Comparison of ENCODE assay signal across 2 cellular contexts in the genomic region with DNA sequence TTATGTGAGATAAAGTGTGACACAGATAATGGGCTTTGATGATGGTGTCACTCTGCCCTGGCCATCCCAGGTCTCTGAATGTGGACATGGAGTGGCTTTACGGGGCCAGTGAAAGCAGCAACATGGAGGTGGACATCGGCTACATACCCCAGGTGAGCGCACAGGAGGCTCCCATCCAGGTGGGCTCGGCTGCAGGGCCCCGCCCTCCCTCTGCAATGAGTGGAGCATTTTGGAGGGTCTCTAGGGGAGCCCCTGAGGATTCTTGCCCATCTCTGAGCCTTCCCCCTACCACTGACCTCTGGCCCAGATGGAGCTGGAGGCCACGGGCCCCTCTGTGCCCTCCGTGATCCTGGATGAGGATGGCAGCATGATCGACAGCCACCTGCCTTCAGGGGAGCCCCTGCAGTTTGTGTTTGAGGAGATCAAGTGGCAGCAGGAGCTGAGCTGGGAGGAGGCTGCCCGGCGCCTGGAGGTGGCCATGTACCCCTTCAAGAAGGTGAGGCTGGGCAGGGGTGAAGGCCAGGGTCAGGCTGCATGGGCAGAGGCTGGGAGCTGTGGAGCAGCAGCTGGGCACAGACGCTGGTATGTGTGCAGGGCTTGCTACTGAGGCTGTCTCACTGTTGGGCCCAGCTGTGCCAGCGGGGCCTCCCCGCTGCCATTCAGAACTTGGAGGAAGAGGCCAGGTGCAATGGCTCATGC.
TF ChIP-seq lines count a peak whose summit lies in the region.

No MANE protein-coding gene starts in this region.

TF ChIP-seq in SK-N-SH, 30 proteins besides CTCF, POLR2A, EP300 and RAD21:
- TF ChIP-seq, protein P1, sequence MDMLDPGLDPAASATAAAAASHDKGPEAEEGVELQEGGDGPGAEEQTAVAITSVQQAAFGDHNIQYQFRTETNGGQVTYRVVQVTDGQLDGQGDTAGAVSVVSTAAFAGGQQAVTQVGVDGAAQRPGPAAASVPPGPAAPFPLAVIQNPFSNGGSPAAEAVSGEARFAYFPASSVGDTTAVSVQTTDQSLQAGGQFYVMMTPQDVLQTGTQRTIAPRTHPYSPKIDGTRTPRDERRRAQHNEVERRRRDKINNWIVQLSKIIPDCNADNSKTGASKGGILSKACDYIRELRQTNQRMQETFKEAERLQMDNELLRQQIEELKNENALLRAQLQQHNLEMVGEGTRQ (IDR thresholded peaks at IDR 0.05; ENCODE audit: borderline replicate concordance, low read depth, low read length), result no peak
- TF ChIP-seq, protein P2, sequence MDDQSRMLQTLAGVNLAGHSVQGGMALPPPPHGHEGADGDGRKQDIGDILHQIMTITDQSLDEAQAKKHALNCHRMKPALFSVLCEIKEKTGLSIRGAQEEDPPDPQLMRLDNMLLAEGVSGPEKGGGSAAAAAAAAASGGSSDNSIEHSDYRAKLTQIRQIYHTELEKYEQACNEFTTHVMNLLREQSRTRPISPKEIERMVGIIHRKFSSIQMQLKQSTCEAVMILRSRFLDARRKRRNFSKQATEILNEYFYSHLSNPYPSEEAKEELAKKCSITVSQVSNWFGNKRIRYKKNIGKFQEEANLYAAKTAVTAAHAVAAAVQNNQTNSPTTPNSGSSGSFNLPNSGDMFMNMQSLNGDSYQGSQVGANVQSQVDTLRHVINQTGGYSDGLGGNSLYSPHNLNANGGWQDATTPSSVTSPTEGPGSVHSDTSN (IDR thresholded peaks at IDR 0.05), result no peak
- TF ChIP-seq RFX5 (IDR thresholded peaks at IDR 0.05; ENCODE audit: low read length) (no peak), SMC3 (IDR thresholded peaks at IDR 0.05; ENCODE audit: low read depth, low read length) (no peak), TCF12 (IDR thresholded peaks at IDR 0.05) (no peak), GATA2 (CRISPR knock-in tag; IDR thresholded peaks at IDR 0.05) (no peak), ELF1 (IDR thresholded peaks at IDR 0.05) (no peak), YY1 (IDR thresholded peaks at IDR 0.05; ENCODE audit: low read depth) (no peak), RXRA (IDR thresholded peaks at IDR 0.05; ENCODE audit: borderline replicate concordance, low read depth) (no peak)
- TF ChIP-seq, protein P3, sequence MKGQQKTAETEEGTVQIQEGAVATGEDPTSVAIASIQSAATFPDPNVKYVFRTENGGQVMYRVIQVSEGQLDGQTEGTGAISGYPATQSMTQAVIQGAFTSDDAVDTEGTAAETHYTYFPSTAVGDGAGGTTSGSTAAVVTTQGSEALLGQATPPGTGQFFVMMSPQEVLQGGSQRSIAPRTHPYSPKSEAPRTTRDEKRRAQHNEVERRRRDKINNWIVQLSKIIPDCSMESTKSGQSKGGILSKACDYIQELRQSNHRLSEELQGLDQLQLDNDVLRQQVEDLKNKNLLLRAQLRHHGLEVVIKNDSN (IDR thresholded peaks at IDR 0.05; ENCODE audit: borderline replicate concordance, low read depth), result no peak

TF ChIP-seq in SK-N-SH treated with all-trans-retinoic acid at 6 μM for 48 hours, 23 proteins besides CTCF, POLR2A, EP300 and RAD21:
- no peak for TF ChIP-seq CSDC2 (CRISPR knock-in tag; IDR thresholded peaks at IDR 0.05)
- TF ChIP-seq ZFP3 (CRISPR knock-in tag; IDR thresholded peaks at IDR 0.05), result no peak
- no peak for TF ChIP-seq ESRRG (CRISPR knock-in tag; IDR thresholded peaks at IDR 0.05)
- TF ChIP-seq OSR1 (CRISPR knock-in tag; IDR thresholded peaks at IDR 0.05), result no peak
- TF ChIP-seq ZNF8 (CRISPR knock-in tag; IDR thresholded peaks at IDR 0.05), result no peak
- no peak for TF ChIP-seq ISL1 (CRISPR knock-in tag; IDR thresholded peaks at IDR 0.05)
- TF ChIP-seq, protein P4, sequence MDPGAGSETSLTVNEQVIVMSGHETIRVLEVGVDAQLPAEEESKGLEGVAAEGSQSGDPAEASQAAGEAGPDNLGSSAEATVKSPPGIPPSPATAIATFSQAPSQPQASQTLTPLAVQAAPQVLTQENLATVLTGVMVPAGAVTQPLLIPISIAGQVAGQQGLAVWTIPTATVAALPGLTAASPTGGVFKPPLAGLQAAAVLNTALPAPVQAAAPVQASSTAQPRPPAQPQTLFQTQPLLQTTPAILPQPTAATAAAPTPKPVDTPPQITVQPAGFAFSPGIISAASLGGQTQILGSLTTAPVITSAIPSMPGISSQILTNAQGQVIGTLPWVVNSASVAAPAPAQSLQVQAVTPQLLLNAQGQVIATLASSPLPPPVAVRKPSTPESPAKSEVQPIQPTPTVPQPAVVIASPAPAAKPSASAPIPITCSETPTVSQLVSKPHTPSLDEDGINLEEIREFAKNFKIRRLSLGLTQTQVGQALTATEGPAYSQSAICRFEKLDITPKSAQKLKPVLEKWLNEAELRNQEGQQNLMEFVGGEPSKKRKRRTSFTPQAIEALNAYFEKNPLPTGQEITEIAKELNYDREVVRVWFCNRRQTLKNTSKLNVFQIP (CRISPR knock-in tag; IDR thresholded peaks at IDR 0.05; ENCODE audit: borderline replicate concordance, low read depth), result no peak
- TF ChIP-seq GLIS3 (CRISPR knock-in tag; IDR thresholded peaks at IDR 0.05), result no peak
- no peak for TF ChIP-seq ARNTL (CRISPR knock-in tag; IDR thresholded peaks at IDR 0.05; ENCODE audit: borderline replicate concordance, low read depth)
- TF ChIP-seq, protein P5, sequence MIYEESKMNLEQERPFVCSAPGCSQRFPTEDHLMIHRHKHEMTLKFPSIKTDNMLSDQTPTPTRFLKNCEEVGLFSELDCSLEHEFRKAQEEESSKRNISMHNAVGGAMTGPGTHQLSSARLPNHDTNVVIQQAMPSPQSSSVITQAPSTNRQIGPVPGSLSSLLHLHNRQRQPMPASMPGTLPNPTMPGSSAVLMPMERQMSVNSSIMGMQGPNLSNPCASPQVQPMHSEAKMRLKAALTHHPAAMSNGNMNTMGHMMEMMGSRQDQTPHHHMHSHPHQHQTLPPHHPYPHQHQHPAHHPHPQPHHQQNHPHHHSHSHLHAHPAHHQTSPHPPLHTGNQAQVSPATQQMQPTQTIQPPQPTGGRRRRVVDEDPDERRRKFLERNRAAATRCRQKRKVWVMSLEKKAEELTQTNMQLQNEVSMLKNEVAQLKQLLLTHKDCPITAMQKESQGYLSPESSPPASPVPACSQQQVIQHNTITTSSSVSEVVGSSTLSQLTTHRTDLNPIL (CRISPR knock-in tag; IDR thresholded peaks at IDR 0.05; ENCODE audit: low read depth), result no peak
- no peak for TF ChIP-seq ZC3H10 (CRISPR knock-in tag; IDR thresholded peaks at IDR 0.05)
- no peak for TF ChIP-seq ZFP30 (CRISPR knock-in tag; IDR thresholded peaks at IDR 0.05)
